18 cellular contexts compared by ENCODE assay signal in genomic region chr11:79117488-79117887, GRCh38.
DNase-seq lines count a peak whose midpoint lies in the region; ATAC-seq and TF ChIP-seq lines count a peak whose summit lies in the region.
"Had no signal": no experiment of that assay in that cellular context is flagged by ENCODE, and none has a peak within 500 bp of the region (broad histone marks: within the 10 kb centered on the region; RNA-seq: fewer than 3 reads in every experiment).

No MANE protein-coding gene starts in this region.

- intact Hi-C loops in mucosa of descending colon (cut with DNase I, micrococcal nuclease) (no loop called here), MCF 10A (cut with micrococcal nuclease) (no loop called here)

- CTCF ChIA-PET in MCF 10A (lab: Yijun Ruan, JAX), result no interaction called here

- H3K4me3 ChIP-seq in LNCaP clone FGC (ENCODE audit: low read depth, low read length) (no peak overlapping the region), mucosa of descending colon (no peak overlapping the region)
- H3K4me3 ChIP-seq: GM12878, HAP-1 had no signal

- ATAC-seq in esophagus mucosa, result peak; percentile 64
- ATAC-seq in mucosa of descending colon, result no peak
- no peak for ATAC-seq in GM19035 (IDR thresholded peaks at IDR 0.05; ENCODE audit: unreplicated experiment)
- ATAC-seq: GM12878 had no signal

- no peak overlapping the region for H3K4me3 Mint-ChIP-seq in osteocyte (ENCODE audit: unreplicated experiment)
- H3K4me3 Mint-ChIP-seq in MCF 10A (ENCODE audit: unreplicated experiment), result no peak overlapping the region
- H3K4me3 Mint-ChIP-seq: CD4-positive, alpha-beta memory T cell; HFFc6 had no signal

- BruUV-seq in MCF 10A (replicated peaks; lab: Mats Ljungman, UMichigan), result no TSS peak

- H3K36me3 Mint-ChIP-seq in osteocyte (ENCODE audit: unreplicated experiment), result no peaks in the 10 kb centered on the region
- H3K36me3 Mint-ChIP-seq in MCF 10A (ENCODE audit: insufficient read depth, unreplicated experiment), result no peaks in the 10 kb centered on the region
- H3K36me3 Mint-ChIP-seq: CD4-positive, alpha-beta memory T cell had no signal

- no peaks in the 10 kb centered on the region for H3K9me3 ChIP-seq in mucosa of descending colon
- H3K9me3 ChIP-seq: HAP-1 had no signal

- H3K9me3 Mint-ChIP-seq in osteocyte (ENCODE audit: unreplicated experiment) (peaks cover 4% of the 10 kb centered on the region), MCF 10A (ENCODE audit: unreplicated experiment) (no peaks in the 10 kb centered on the region)
- H3K9me3 Mint-ChIP-seq: HFFc6 had no signal

- H3K4me1 Mint-ChIP-seq in osteocyte (ENCODE audit: unreplicated experiment) (peaks cover 31% of the 10 kb centered on the region), MCF 10A (ENCODE audit: insufficient read depth, unreplicated experiment) (no peaks in the 10 kb centered on the region)
- H3K4me1 Mint-ChIP-seq: CD4-positive, alpha-beta memory T cell had no signal

- DNase-seq in LNCaP clone FGC (ENCODE audit: low read depth) (peak; percentile 48), NCI-H69 (lab: John Stamatoyannopoulos, UW) (peak; percentile 54), osteocyte (ENCODE audit: extremely low spot score, unreplicated experiment) (peak; percentile 34), mucosa of descending colon (no peak), MCF 10A (ENCODE audit: unreplicated experiment) (no peak)
- DNase-seq: C1 segment of cervical spinal cord; Calu3; CD4-positive, alpha-beta memory T cell; COR-L47; DMS79; EL; GDM1; GOT3; HFFc6 had no signal

- POLR2A ChIA-PET in MCF 10A (lab: Yijun Ruan, JAX), result no interaction called here

- no peaks in the 10 kb centered on the region for H3K4me1 ChIP-seq in mucosa of descending colon (ENCODE audit: low read depth)
- H3K4me1 ChIP-seq: HAP-1 had no signal

- no peaks in the 10 kb centered on the region for H3K36me3 ChIP-seq in mucosa of descending colon (ENCODE audit: low read depth)
- H3K36me3 ChIP-seq: HAP-1 had no signal

- H3K27ac Mint-ChIP-seq in osteocyte (ENCODE audit: unreplicated experiment) (no peak overlapping the region), MCF 10A (ENCODE audit: low read depth, unreplicated experiment) (no peak overlapping the region)
- H3K27ac Mint-ChIP-seq: CD4-positive, alpha-beta memory T cell; HFFc6 had no signal

- H3K27me3 Mint-ChIP-seq in osteocyte (ENCODE audit: unreplicated experiment), result no peaks in the 10 kb centered on the region
- no peaks in the 10 kb centered on the region for H3K27me3 Mint-ChIP-seq in MCF 10A (ENCODE audit: insufficient read depth, unreplicated experiment)

- TF ChIP-seq CTCF in LNCaP clone FGC (IDR thresholded peaks at IDR 0.05; ENCODE audit: control insufficient read depth, extremely low read depth, insufficient read depth) (no peak), osteocyte (IDR thresholded peaks at IDR 0.05) (no peak), mucosa of descending colon (IDR thresholded peaks at IDR 0.05) (no peak), MCF 10A (IDR thresholded peaks at IDR 0.05; ENCODE audit: unreplicated experiment) (no peak)

Comparison
In these comparisons a context has a peak if more than half of its experiments do, and no peak if none do; other contexts are left out.
1. DNase-seq: peak in LNCaP clone FGC (single experiment), NCI-H69 (single experiment) and osteocyte (single experiment); none in mucosa of descending colon (0 of 3) and MCF 10A (single experiment).